1 cellular context compared by ENCODE assay signal in genomic region chr4:163395055-163395454, GRCh38.
TF ChIP-seq lines count a peak whose summit lies in the region.

No MANE protein-coding gene starts in this region.

TF ChIP-seq in HepG2, 621 proteins besides CTCF, POLR2A, EP300 and RAD21 (continued from another document):
- TF ChIP-seq HINFP (CRISPR knock-in tag; IDR thresholded peaks at IDR 0.05; ENCODE audit: low read depth) (no peak), ZSCAN5A (CRISPR knock-in tag; IDR thresholded peaks at IDR 0.05; ENCODE audit: borderline replicate concordance) (no peak), ZNF441 (CRISPR knock-in tag; IDR thresholded peaks at IDR 0.05; ENCODE audit: borderline replicate concordance) (no peak), E2F5 (CRISPR knock-in tag; conservative IDR thresholded peaks at IDR 0.05) (no peak)
TF ChIP-seq in HepG2: peak in this region for 0.
